Comparison of ENCODE assay signal across 19 cellular contexts in the genomic region with DNA sequence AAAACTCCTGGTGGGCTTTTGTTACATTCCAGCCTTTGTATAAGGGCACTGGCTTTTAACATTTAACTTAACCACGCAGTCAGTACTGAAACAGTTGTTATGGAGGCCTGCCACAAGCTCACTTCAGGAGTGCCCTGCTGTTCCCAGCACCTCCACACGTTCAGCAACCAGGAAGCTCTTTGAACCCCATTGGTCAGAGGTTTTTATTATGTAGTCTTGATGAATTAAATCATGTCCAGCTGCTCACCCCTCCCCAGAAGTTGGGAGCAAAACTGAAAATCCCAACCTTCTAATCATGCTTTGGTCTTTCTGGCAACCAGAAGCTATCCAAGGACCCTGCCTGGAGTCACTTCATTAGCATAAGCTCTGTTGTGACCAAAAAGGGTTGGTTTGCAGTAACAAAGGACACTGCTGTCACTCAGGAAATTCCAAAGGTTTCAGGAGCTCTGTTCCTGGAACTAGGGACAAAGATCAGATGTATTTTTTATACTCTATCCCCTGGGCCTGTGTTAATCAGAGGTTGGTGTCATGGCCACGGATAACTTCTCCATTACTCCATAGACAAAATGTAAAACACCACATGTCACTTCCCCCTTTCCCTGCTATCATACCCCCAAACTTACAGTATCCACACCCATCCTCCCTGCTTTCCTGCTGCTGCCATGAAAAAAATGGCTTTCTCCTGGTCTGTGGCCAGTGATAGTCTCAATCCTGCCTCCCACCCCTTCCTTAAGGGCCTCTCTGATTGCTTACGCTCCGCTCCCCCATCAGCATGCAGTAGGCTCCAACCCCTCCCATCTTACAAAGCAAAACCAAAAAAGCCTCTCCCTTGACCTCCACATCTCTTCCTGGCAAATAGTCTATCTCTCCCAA. TPM values are rescaled to one million over a fixed set of nuclear protein-coding genes. Genes with fewer than 3 reads are reported as not detected.
DNase-seq lines count a peak whose midpoint lies in the region; ATAC-seq and TF ChIP-seq lines count a peak whose summit lies in the region.
"Had no signal": no experiment of that assay in that cellular context is flagged by ENCODE, and none has a peak within 500 bp of the region (broad histone marks: within the 10 kb centered on the region; RNA-seq: fewer than 3 reads in every experiment).

No MANE protein-coding gene starts in this region.

- H3K36me3 ChIP-seq in gastrocnemius medialis = no peaks in the 10 kb centered on the region
- H3K36me3 ChIP-seq: upper lobe of left lung had no signal

- no peak for DNase-seq in activated naive CD4-positive, alpha-beta T cell treated with anti-CD3 and anti-CD28 coated beads, Interleukin-2, amount 50 U/mL, for 16 hours
- peak; percentile 38 for DNase-seq in left kidney (ENCODE audit: low read depth, low spot score)
- DNase-seq in gastrocnemius medialis = no peak
- DNase-seq in DMS53 treated with DMSO at 0.1 percent for 48 hours (lab: John Stamatoyannopoulos, UW; ENCODE audit: unreplicated experiment) = no peak
- DNase-seq in NCI-H2171 treated with DMSO at 0.1 percent for 48 hours (lab: John Stamatoyannopoulos, UW) = no peak
- no peak for DNase-seq in D341Med (ENCODE audit: low spot score)
- DNase-seq: activated CD4-positive, CD25-positive, alpha-beta regulatory T cell; activated naive CD4-positive, alpha-beta T cell; CD8-positive, alpha-beta T cell; effector CD8-positive, alpha-beta T cell; NCI-H1092 treated with DMSO at 0.1 percent for 48 hours; stimulated activated naive B cell treated with anti-CD40 and anti-IgM and Interleukin-4, amounts not matched to agents 10 μg/mL and 1 μg/mL and 100 μg/mL, for 72 hours; upper lobe of left lung had no signal

- no peak overlapping the region for H3K4me3 ChIP-seq in gastrocnemius medialis
- H3K4me3 ChIP-seq: skin epidermis, upper lobe of left lung had no signal

- peak overlapping the region; percentile 11 for H3K27ac Mint-ChIP-seq in activated naive CD4-positive, alpha-beta T cell treated with anti-CD3 and anti-CD28 coated beads, Interleukin-2, amount 50 U/mL, for 24 hours
- H3K27ac Mint-ChIP-seq in activated T-helper 17 cell treated with anti-CD3 and anti-CD28 coated beads, Interleukin-2, amount 50 U/mL, for 72 hours = peak overlapping the region; percentile 9
- H3K27ac Mint-ChIP-seq: CD8-positive, alpha-beta T cell; stimulated activated naive B cell treated with anti-CD40 and anti-IgM and Interleukin-4, amounts not matched to agents 10 μg/mL and 1 μg/mL and 100 μg/mL, for 72 hours; T-helper 1 cell treated with Interleukin-12 subunit alpha and Interleukin-12 subunit beta and Interleukin-4 antibody, amounts not matched to agents 30 μg/mL and 1 μg/mL, for 36 hours had no signal

- peak in 1 of 2 donors; percentile 20 for TF ChIP-seq POLR2A in gastrocnemius medialis (IDR thresholded peaks at IDR 0.05)

- H3K27me3 ChIP-seq in gastrocnemius medialis = no peaks in the 10 kb centered on the region
- H3K27me3 ChIP-seq: upper lobe of left lung had no signal

- H3K4me1 Mint-ChIP-seq in activated naive CD4-positive, alpha-beta T cell treated with anti-CD3 and anti-CD28 coated beads, Interleukin-2, amount 50 U/mL, for 24 hours = peaks cover 26% of the 10 kb centered on the region
- H3K4me1 Mint-ChIP-seq in activated T-helper 17 cell treated with anti-CD3 and anti-CD28 coated beads, Interleukin-2, amount 50 U/mL, for 72 hours = peaks cover 12% of the 10 kb centered on the region

- H3K27me3 Mint-ChIP-seq in activated naive CD4-positive, alpha-beta T cell treated with anti-CD3 and anti-CD28 coated beads, Interleukin-2, amount 50 U/mL, for 24 hours = no peaks in the 10 kb centered on the region
- no peaks in the 10 kb centered on the region for H3K27me3 Mint-ChIP-seq in activated T-helper 17 cell treated with anti-CD3 and anti-CD28 coated beads, Interleukin-2, amount 50 U/mL, for 72 hours

- no peak for ATAC-seq in activated T-helper 17 cell treated with anti-CD3 and anti-CD28 coated beads, Interleukin-2, amount 50 U/mL, for 72 hours (replicated peaks)
- ATAC-seq in gastrocnemius medialis = no peak
- ATAC-seq: CD8-positive, alpha-beta T cell; HCT116; stimulated activated naive B cell treated with anti-CD40 and anti-IgM and Interleukin-4, amounts not matched to agents 10 μg/mL and 1 μg/mL and 100 μg/mL, for 72 hours had no signal

- H3K27ac ChIP-seq in gastrocnemius medialis = peak overlapping the region; percentile 49 to 59 (median 55)
- H3K27ac ChIP-seq: skin epidermis had no signal

- H3K36me3 Mint-ChIP-seq in activated naive CD4-positive, alpha-beta T cell treated with anti-CD3 and anti-CD28 coated beads, Interleukin-2, amount 50 U/mL, for 24 hours = no peaks in the 10 kb centered on the region
- no peaks in the 10 kb centered on the region for H3K36me3 Mint-ChIP-seq in activated T-helper 17 cell treated with anti-CD3 and anti-CD28 coated beads, Interleukin-2, amount 50 U/mL, for 72 hours (ENCODE audit: low read depth)
- H3K36me3 Mint-ChIP-seq: CD8-positive, alpha-beta T cell; stimulated activated naive B cell treated with anti-CD40 and anti-IgM and Interleukin-4, amounts not matched to agents 10 μg/mL and 1 μg/mL and 100 μg/mL, for 72 hours had no signal

- H3K4me1 ChIP-seq in gastrocnemius medialis = peaks cover 9 to 16% of the 10 kb centered on the region in 2 donors

- no peaks in the 10 kb centered on the region for H3K9me3 ChIP-seq in gastrocnemius medialis
- H3K9me3 ChIP-seq: upper lobe of left lung had no signal

- in situ Hi-C loops in gastrocnemius medialis (cut with MboI; ENCODE audit: low sequenced_read_pairs in 4 of 4) = loop anchor here (5.0 to 10.0 kb wide), 4 partner anchors 145 to 218 kb away; no protein-coding TSS in a partner anchor

- H3K9me3 Mint-ChIP-seq in activated naive CD4-positive, alpha-beta T cell treated with anti-CD3 and anti-CD28 coated beads, Interleukin-2, amount 50 U/mL, for 24 hours = no peaks in the 10 kb centered on the region
- H3K9me3 Mint-ChIP-seq in activated T-helper 17 cell treated with anti-CD3 and anti-CD28 coated beads, Interleukin-2, amount 50 U/mL, for 72 hours = no peaks in the 10 kb centered on the region
- H3K9me3 Mint-ChIP-seq: CD8-positive, alpha-beta T cell; stimulated activated naive B cell treated with anti-CD40 and anti-IgM and Interleukin-4, amounts not matched to agents 10 μg/mL and 1 μg/mL and 100 μg/mL, for 72 hours; T-helper 1 cell treated with Interleukin-12 subunit alpha and Interleukin-12 subunit beta and Interleukin-4 antibody, amounts not matched to agents 30 μg/mL and 1 μg/mL, for 36 hours had no signal

- TF ChIP-seq CTCF in gastrocnemius medialis (IDR thresholded peaks at IDR 0.05 in 4 of 5, conservative IDR thresholded peaks at IDR 0.05 in 1 of 5) = no peak

- intact Hi-C loops in gastrocnemius medialis (cut with DNase I; ENCODE audit: low total_unique reads) = loop anchor here (10.0 kb wide), 1 partner anchor 475 kb away; no protein-coding TSS in a partner anchor

- no peak overlapping the region for H3K4me3 Mint-ChIP-seq in activated naive CD4-positive, alpha-beta T cell treated with anti-CD3 and anti-CD28 coated beads, Interleukin-2, amount 50 U/mL, for 24 hours
- no peak overlapping the region for H3K4me3 Mint-ChIP-seq in activated T-helper 17 cell treated with anti-CD3 and anti-CD28 coated beads, Interleukin-2, amount 50 U/mL, for 72 hours
- H3K4me3 Mint-ChIP-seq: CD8-positive, alpha-beta T cell; stimulated activated naive B cell treated with anti-CD40 and anti-IgM and Interleukin-4, amounts not matched to agents 10 μg/mL and 1 μg/mL and 100 μg/mL, for 72 hours; T-helper 1 cell treated with Interleukin-12 subunit alpha and Interleukin-12 subunit beta and Interleukin-4 antibody, amounts not matched to agents 30 μg/mL and 1 μg/mL, for 36 hours had no signal

RNA-seq across cellular contexts. Expression of a gene that starts 3.0 kb away (rescaled TPM):
- 1 to 10 TPM; 1.8 to 1.9 TPM for total RNA-seq in activated T-helper 17 cell treated with anti-CD3 and anti-CD28 coated beads, Interleukin-2, amount 50 U/mL, for 72 hours
- 1 to 10 TPM in 1 of 4 donors, not detected in 3; 6.2 TPM for total RNA-seq in gastrocnemius medialis

RNA-seq across cellular contexts. Expression of a gene that starts 36.5 kb away (rescaled TPM):
- total RNA-seq in activated T-helper 17 cell treated with anti-CD3 and anti-CD28 coated beads, Interleukin-2, amount 50 U/mL, for 72 hours = not detected
- total RNA-seq in gastrocnemius medialis = not detected
- total RNA-seq: CD8-positive, alpha-beta T cell; osteocyte; upper lobe of left lung had no signal

RNA-seq across cellular contexts. Expression of a gene that starts 40.9 kb away (rescaled TPM):
- not detected for total RNA-seq in activated T-helper 17 cell treated with anti-CD3 and anti-CD28 coated beads, Interleukin-2, amount 50 U/mL, for 72 hours
- not detected for total RNA-seq in gastrocnemius medialis
- total RNA-seq: CD8-positive, alpha-beta T cell; osteocyte; upper lobe of left lung had no signal

RNA-seq across cellular contexts. Expression of a gene that starts 51.2 kb away (rescaled TPM):
- 100 to 1,000 TPM in 1 of 2 donors, 10 to 100 TPM in 1; 39.9 to 101 TPM for total RNA-seq in activated T-helper 17 cell treated with anti-CD3 and anti-CD28 coated beads, Interleukin-2, amount 50 U/mL, for 72 hours
- 1,000 to 10,000 TPM in 2 of 4 donors, 100 to 1,000 TPM in 2; 665 to 1,753 (median 1,205) TPM for total RNA-seq in gastrocnemius medialis

RNA-seq across cellular contexts. Expression of a gene that starts 57.2 kb away (rescaled TPM):
- under 1 TPM in 1 of 2 donors, not detected in 1; 0.56 TPM for total RNA-seq in activated T-helper 17 cell treated with anti-CD3 and anti-CD28 coated beads, Interleukin-2, amount 50 U/mL, for 72 hours
- not detected for total RNA-seq in gastrocnemius medialis
- total RNA-seq: CD8-positive, alpha-beta T cell; osteocyte had no signal
